In genomic region chr5:174195517-174195916, GRCh38 we compare ENCODE assay signal across 30 cellular contexts.
DNase-seq lines count a peak whose midpoint lies in the region; ATAC-seq and TF ChIP-seq lines count a peak whose summit lies in the region.
"Had no signal": no experiment of that assay in that cellular context is flagged by ENCODE, and none has a peak within 500 bp of the region (broad histone marks: within the 10 kb centered on the region; RNA-seq: fewer than 3 reads in every experiment).

No MANE protein-coding gene starts in this region.

- H3K27me3 Mint-ChIP-seq in GM23338 (ENCODE audit: insufficient read depth, low read depth, poor library complexity) = no peaks in the 10 kb centered on the region
- no peaks in the 10 kb centered on the region for H3K27me3 Mint-ChIP-seq in T-helper 2 cell treated with Interferon-gamma antibody and Interleukin-4, amounts not matched to agents 5 μg/mL and 100 μg/mL, for 36 hours (ENCODE audit: low read depth)
- H3K27me3 Mint-ChIP-seq: activated naive CD4-positive, alpha-beta T cell treated with anti-CD3 and anti-CD28 coated beads, Interleukin-2, amount 10 ng/mL, durations not matched to agents 7 days and 5 days; stimulated activated memory B cell treated with anti-CD40 and anti-IgM and Interleukin-4, amounts not matched to agents 10 μg/mL and 1 μg/mL and 100 μg/mL, for 72 hours had no signal

- in situ Hi-C loops in GM23248 (cut with MboI) = no loop called here

- no peaks in the 10 kb centered on the region for H3K36me3 ChIP-seq in GM23338 (ENCODE audit: insufficient read depth)
- H3K36me3 ChIP-seq in GM23248 (ENCODE audit: low read depth) = no peaks in the 10 kb centered on the region
- H3K36me3 ChIP-seq: brain microvascular endothelial cell, esophagus squamous epithelium, ovary, upper lobe of left lung had no signal

- H3K9ac ChIP-seq in GM23248 = no peak overlapping the region

- TF ChIP-seq CTCF in GM23338 (conservative IDR thresholded peaks at IDR 0.05; ENCODE audit: low read depth in 2 of 2) = no peak

- H4K20me1 ChIP-seq in GM23338 (replicated peaks; ENCODE audit: insufficient read depth) = no peaks in the 10 kb centered on the region
- no peaks in the 10 kb centered on the region for H4K20me1 ChIP-seq in GM23248 (ENCODE audit: insufficient read depth)

- H3K4me3 ChIP-seq in GM23338 (no peak overlapping the region), GM23248 (no peak overlapping the region)
- H3K4me3 ChIP-seq: esophagus squamous epithelium, ovary, skin epidermis, upper lobe of left lung had no signal

- H3K27ac ChIP-seq in GM23338 (ENCODE audit: low read depth) (no peak overlapping the region), GM23248 (no peak overlapping the region)
- H3K27ac ChIP-seq: brain microvascular endothelial cell, esophagus squamous epithelium, foreskin keratinocyte, ovary, skin epidermis, upper lobe of left lung had no signal

- H3K4me1 Mint-ChIP-seq in GM23338 = peaks cover 12% of the 10 kb centered on the region
- no peaks in the 10 kb centered on the region for H3K4me1 Mint-ChIP-seq in T-helper 2 cell treated with Interferon-gamma antibody and Interleukin-4, amounts not matched to agents 5 μg/mL and 100 μg/mL, for 36 hours (ENCODE audit: low read depth)
- H3K4me1 Mint-ChIP-seq: activated naive CD4-positive, alpha-beta T cell treated with anti-CD3 and anti-CD28 coated beads, Interleukin-2, amount 10 ng/mL, durations not matched to agents 7 days and 5 days; activated T-helper 17 cell treated with anti-CD3 and anti-CD28 coated beads, Interleukin-2, amount 50 U/mL, for 72 hours; stimulated activated memory B cell treated with anti-CD40 and anti-IgM and Interleukin-4, amounts not matched to agents 10 μg/mL and 1 μg/mL and 100 μg/mL, for 72 hours had no signal

- H2AFZ ChIP-seq in GM23338 (peak overlapping the region; percentile 89), GM23248 (no peak overlapping the region)

- DNase-seq in DMS53 (lab: John Stamatoyannopoulos, UW) = peak; percentile 70
- peak; percentile 76 for DNase-seq in GM23338 (ENCODE audit: low spot score)
- peak; percentile 65 for DNase-seq in NCI-H69 (lab: John Stamatoyannopoulos, UW)
- peak; percentile 54 for DNase-seq in iPS-NIHi7 (ENCODE audit: extremely low spot score)
- no peak for DNase-seq in GM23248
- DNase-seq in T-helper 2 cell treated with Interferon-gamma antibody and Interleukin-4, amounts not matched to agents 5 μg/mL and 100 μg/mL, for 36 hours (ENCODE audit: low spot score) = no peak
- no peak for DNase-seq in AG08395 (ENCODE audit: low spot score)
- DNase-seq: activated CD4-positive, alpha-beta T cell treated with anti-CD3 and anti-CD28 coated beads for 4 hours; activated naive CD4-positive, alpha-beta T cell treated with anti-CD3 and anti-CD28 coated beads, Interleukin-2, amount 10 ng/mL, durations not matched to agents 7 days and 5 days; amygdala; brain microvascular endothelial cell; esophagus squamous epithelium; foreskin keratinocyte; head of caudate nucleus; mammary epithelial cell; MM.1S; NCI-H1417 treated with DMSO at 0.1 percent for 48 hours; NCI-H2107; NCI-H446 treated with DMSO at 0.1 percent for 48 hours; ovary; retina; Right ventricle myocardium superior; substantia nigra; T-helper 9 cell; upper lobe of left lung had no signal

- ATAC-seq in GM23338 = peak; percentile 89
- ATAC-seq: activated T-helper 17 cell treated with anti-CD3 and anti-CD28 coated beads, Interleukin-2, amount 50 U/mL, for 72 hours; foreskin keratinocyte; natural killer cell treated with Interleukin-12 subunit alpha and Interleukin-12 subunit beta and Interleukin-15 and Interleukin-18, amount 100 ng/mL, for 72 hours; Panc1; stimulated activated memory B cell treated with anti-CD40 and anti-IgM and Interleukin-4, amounts not matched to agents 10 μg/mL and 1 μg/mL and 100 μg/mL, for 72 hours had no signal

- H3K27me3 ChIP-seq in GM23338 (ENCODE audit: insufficient read depth) = no peaks in the 10 kb centered on the region
- no peaks in the 10 kb centered on the region for H3K27me3 ChIP-seq in GM23248 (replicated peaks; ENCODE audit: insufficient read depth)
- H3K27me3 ChIP-seq: brain microvascular endothelial cell, foreskin keratinocyte, ovary, upper lobe of left lung had no signal

- no peaks in the 10 kb centered on the region for H3K9me3 ChIP-seq in GM23248 (ENCODE audit: low read depth)
- H3K9me3 ChIP-seq: esophagus squamous epithelium, ovary, upper lobe of left lung had no signal

- H3K27ac Mint-ChIP-seq in GM23338 = no peak overlapping the region
- no peak overlapping the region for H3K27ac Mint-ChIP-seq in T-helper 2 cell treated with Interferon-gamma antibody and Interleukin-4, amounts not matched to agents 5 μg/mL and 100 μg/mL, for 36 hours
- H3K27ac Mint-ChIP-seq: activated naive CD4-positive, alpha-beta T cell treated with anti-CD3 and anti-CD28 coated beads, Interleukin-2, amount 10 ng/mL, durations not matched to agents 7 days and 5 days; activated T-helper 17 cell treated with anti-CD3 and anti-CD28 coated beads, Interleukin-2, amount 50 U/mL, for 72 hours; natural killer cell treated with Interleukin-12 subunit alpha and Interleukin-12 subunit beta and Interleukin-15 and Interleukin-18, amount 100 ng/mL, for 72 hours; stimulated activated memory B cell treated with anti-CD40 and anti-IgM and Interleukin-4, amounts not matched to agents 10 μg/mL and 1 μg/mL and 100 μg/mL, for 72 hours had no signal

- H3K4me3 Mint-ChIP-seq in GM23338 = no peak overlapping the region
- no peak overlapping the region for H3K4me3 Mint-ChIP-seq in T-helper 2 cell treated with Interferon-gamma antibody and Interleukin-4, amounts not matched to agents 5 μg/mL and 100 μg/mL, for 36 hours
- H3K4me3 Mint-ChIP-seq: activated naive CD4-positive, alpha-beta T cell treated with anti-CD3 and anti-CD28 coated beads, Interleukin-2, amount 10 ng/mL, durations not matched to agents 7 days and 5 days; activated T-helper 17 cell treated with anti-CD3 and anti-CD28 coated beads, Interleukin-2, amount 50 U/mL, for 72 hours; natural killer cell treated with Interleukin-12 subunit alpha and Interleukin-12 subunit beta and Interleukin-15 and Interleukin-18, amount 100 ng/mL, for 72 hours; stimulated activated memory B cell treated with anti-CD40 and anti-IgM and Interleukin-4, amounts not matched to agents 10 μg/mL and 1 μg/mL and 100 μg/mL, for 72 hours had no signal

- H3K4me2 ChIP-seq in GM23338 = 0 out of 2 replicates have a peak overlapping the region, but pooled peaks have one; percentile 18
- no peak overlapping the region for H3K4me2 ChIP-seq in GM23248 (ENCODE audit: unreplicated experiment)

- H3K36me3 Mint-ChIP-seq in GM23338 (ENCODE audit: low read depth) = no peaks in the 10 kb centered on the region
- no peaks in the 10 kb centered on the region for H3K36me3 Mint-ChIP-seq in T-helper 2 cell treated with Interferon-gamma antibody and Interleukin-4, amounts not matched to agents 5 μg/mL and 100 μg/mL, for 36 hours (ENCODE audit: low read depth)
- H3K36me3 Mint-ChIP-seq: activated naive CD4-positive, alpha-beta T cell treated with anti-CD3 and anti-CD28 coated beads, Interleukin-2, amount 10 ng/mL, durations not matched to agents 7 days and 5 days; natural killer cell treated with Interleukin-12 subunit alpha and Interleukin-12 subunit beta and Interleukin-15 and Interleukin-18, amount 100 ng/mL, for 72 hours; stimulated activated memory B cell treated with anti-CD40 and anti-IgM and Interleukin-4, amounts not matched to agents 10 μg/mL and 1 μg/mL and 100 μg/mL, for 72 hours had no signal

- H3K4me1 ChIP-seq in GM23338 (ENCODE audit: insufficient read depth) (peaks cover 7% of the 10 kb centered on the region; the same call in 1 of the 2 replicates), GM23248 (ENCODE audit: insufficient read depth) (no peaks in the 10 kb centered on the region)
- H3K4me1 ChIP-seq: esophagus squamous epithelium, foreskin keratinocyte, upper lobe of left lung had no signal

- WGBS in GM23248 (ENCODE audit: low coverage in 1 of 2, low lambda C conversion rate in 2 of 2, missing lambda C conversion rate in 2 of 2), 2 experiments = 6 to 13% methylated on average over 2 of the region's 2 CpGs

- H3K9me2 ChIP-seq in GM23338 (ENCODE audit: insufficient read depth) = no peaks in the 10 kb centered on the region
- H3K9me2 ChIP-seq in GM23248 (ENCODE audit: insufficient read depth) = no peaks in the 10 kb centered on the region

- H3F3A ChIP-seq in GM23338 (replicated peaks; ENCODE audit: low read depth) (no peaks in the 10 kb centered on the region), GM23248 (ENCODE audit: insufficient read depth) (no peaks in the 10 kb centered on the region)

- H3K9me3 Mint-ChIP-seq in GM23338 = no peaks in the 10 kb centered on the region
- no peaks in the 10 kb centered on the region for H3K9me3 Mint-ChIP-seq in T-helper 2 cell treated with Interferon-gamma antibody and Interleukin-4, amounts not matched to agents 5 μg/mL and 100 μg/mL, for 36 hours
- H3K9me3 Mint-ChIP-seq: activated naive CD4-positive, alpha-beta T cell treated with anti-CD3 and anti-CD28 coated beads, Interleukin-2, amount 10 ng/mL, durations not matched to agents 7 days and 5 days; activated T-helper 17 cell treated with anti-CD3 and anti-CD28 coated beads, Interleukin-2, amount 50 U/mL, for 72 hours; natural killer cell treated with Interleukin-12 subunit alpha and Interleukin-12 subunit beta and Interleukin-15 and Interleukin-18, amount 100 ng/mL, for 72 hours; stimulated activated memory B cell treated with anti-CD40 and anti-IgM and Interleukin-4, amounts not matched to agents 10 μg/mL and 1 μg/mL and 100 μg/mL, for 72 hours had no signal

- H3K79me2 ChIP-seq in GM23338 (replicated peaks; ENCODE audit: insufficient read depth) (no peaks in the 10 kb centered on the region), GM23248 (ENCODE audit: insufficient read depth) (no peaks in the 10 kb centered on the region)

TF ChIP-seq in GM23338, 12 proteins besides CTCF, POLR2A, EP300 and RAD21 (continues in another document):
- TF ChIP-seq STAT1 (IDR thresholded peaks at IDR 0.05; ENCODE audit: unreplicated experiment) = no peak
- TF ChIP-seq ZNF331 (CRISPR knock-in tag; IDR thresholded peaks at IDR 0.05; ENCODE audit: low read depth) = no peak
- TF ChIP-seq EZH2 (IDR thresholded peaks at IDR 0.05; ENCODE audit: low read depth, unreplicated experiment) = no peak
- no peak for TF ChIP-seq EZH2phosphoT487 (IDR thresholded peaks at IDR 0.05; ENCODE audit: unreplicated experiment)
- no peak for TF ChIP-seq NANOG (IDR thresholded peaks at IDR 0.05; ENCODE audit: borderline replicate concordance)
- no peak; the same call in 1 of the 2 replicates for TF ChIP-seq ETS1 (IDR thresholded peaks at IDR 0.05)
- TF ChIP-seq JUNB (IDR thresholded peaks at IDR 0.05; ENCODE audit: unreplicated experiment) = no peak

Comparison
In these comparisons a context has a peak if more than half of its experiments do, and no peak if none do; other contexts are left out.
1. DNase-seq: peak in DMS53 (single experiment), GM23338 (single experiment), NCI-H69 (single experiment) and iPS-NIHi7 (single experiment); none in GM23248 (single experiment), T-helper 2 cell treated with Interferon-gamma antibody and Interleukin-4, amounts not matched to agents 5 μg/mL and 100 μg/mL, for 36 hours (single experiment) and AG08395 (single experiment).